1 cellular context compared by ENCODE assay signal in the genomic region with DNA sequence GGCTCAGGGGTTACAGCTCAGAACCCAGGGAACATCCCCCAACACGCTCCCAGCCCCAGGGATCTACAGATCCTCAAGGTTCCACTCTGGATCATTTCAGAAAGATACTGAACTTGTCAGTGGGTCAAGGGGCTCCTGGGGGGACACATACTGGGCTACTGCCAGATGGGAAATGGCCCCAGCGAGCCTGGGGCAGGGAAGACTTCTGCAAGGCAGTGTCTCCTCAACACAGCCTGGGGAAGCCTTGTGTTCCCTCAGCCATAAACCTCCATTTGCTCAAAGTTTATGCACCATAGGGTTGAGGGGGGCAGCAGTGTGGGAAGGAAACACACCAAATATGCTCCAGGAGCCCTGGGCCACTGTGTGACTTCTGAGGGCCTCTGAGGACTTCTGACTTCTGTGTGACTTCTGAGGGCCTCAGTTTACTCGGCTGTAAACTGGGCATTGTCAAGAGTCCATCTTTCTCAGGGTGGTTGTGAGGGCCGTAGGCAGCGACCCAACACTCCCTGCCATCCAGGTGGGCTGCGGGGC.
TF ChIP-seq lines count a peak whose summit lies in the region.

No MANE protein-coding gene starts in this region.

TF ChIP-seq in liver, 16 proteins besides CTCF, POLR2A, EP300 and RAD21 (continued from another document):
- TF ChIP-seq REST (IDR thresholded peaks at IDR 0.05) (no peak), JUND (IDR thresholded peaks at IDR 0.05) (no peak), RXRA (IDR thresholded peaks at IDR 0.05) (no peak), HNF4A (conservative IDR thresholded peaks at IDR 0.05) (no peak), FOXA1 (IDR thresholded peaks at IDR 0.05) (no peak)
- TF ChIP-seq, protein P1, sequence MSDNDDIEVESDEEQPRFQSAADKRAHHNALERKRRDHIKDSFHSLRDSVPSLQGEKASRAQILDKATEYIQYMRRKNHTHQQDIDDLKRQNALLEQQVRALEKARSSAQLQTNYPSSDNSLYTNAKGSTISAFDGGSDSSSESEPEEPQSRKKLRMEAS (IDR thresholded peaks at IDR 0.05): no peak
